1 cellular context compared by ENCODE assay signal in genomic region chr6:12748815-12749521, GRCh38.
TF ChIP-seq lines count a peak whose summit lies in the region.

No MANE protein-coding gene starts in this region.

TF ChIP-seq in GM23338, 12 proteins besides CTCF, POLR2A, EP300 and RAD21 (continued from another document):
- no peak for TF ChIP-seq ZNF462 (CRISPR knock-in tag; IDR thresholded peaks at IDR 0.05)
- no peak for TF ChIP-seq JUNB (IDR thresholded peaks at IDR 0.05; ENCODE audit: unreplicated experiment)
- TF ChIP-seq ZNF331 (CRISPR knock-in tag; IDR thresholded peaks at IDR 0.05; ENCODE audit: low read depth), result no peak
- TF ChIP-seq, protein P1, sequence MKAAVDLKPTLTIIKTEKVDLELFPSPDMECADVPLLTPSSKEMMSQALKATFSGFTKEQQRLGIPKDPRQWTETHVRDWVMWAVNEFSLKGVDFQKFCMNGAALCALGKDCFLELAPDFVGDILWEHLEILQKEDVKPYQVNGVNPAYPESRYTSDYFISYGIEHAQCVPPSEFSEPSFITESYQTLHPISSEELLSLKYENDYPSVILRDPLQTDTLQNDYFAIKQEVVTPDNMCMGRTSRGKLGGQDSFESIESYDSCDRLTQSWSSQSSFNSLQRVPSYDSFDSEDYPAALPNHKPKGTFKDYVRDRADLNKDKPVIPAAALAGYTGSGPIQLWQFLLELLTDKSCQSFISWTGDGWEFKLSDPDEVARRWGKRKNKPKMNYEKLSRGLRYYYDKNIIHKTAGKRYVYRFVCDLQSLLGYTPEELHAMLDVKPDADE (IDR thresholded peaks at IDR 0.05), result no peak
- no peak; the same call in 1 of the 2 replicates for TF ChIP-seq POLR2AphosphoS5 (IDR thresholded peaks at IDR 0.05; ENCODE audit: low read depth)
- no peak for TF ChIP-seq ZNF114 (CRISPR knock-in tag; IDR thresholded peaks at IDR 0.05)
